ENCODE assay signal across 17 cellular contexts in genomic region chr1:116912846-116913245, GRCh38. TPM values are rescaled to one million over a fixed set of nuclear protein-coding genes. Genes with fewer than 3 reads are reported as not detected.
"Had no signal": no experiment of that assay in that cellular context is flagged by ENCODE, and none has a peak within 500 bp of the region (broad histone marks: within the 10 kb centered on the region; RNA-seq: fewer than 3 reads in every experiment).

No MANE protein-coding gene starts in this region.

- H3K27ac ChIP-seq: brain microvascular endothelial cell had no signal

- DNase-seq: activated B cell treated with CpG ODN at 0.5 μM for 24 hours; activated CD4-positive, alpha-beta T cell treated with anti-CD3 and anti-CD28 coated beads, Interleukin-2, amount 10 ng/mL, durations not matched to agents 24 days and 14 days; activated CD8-positive, alpha-beta memory T cell treated with anti-CD3 and anti-CD28 coated beads, Interleukin-2, amount 50 U/mL, for 48 hours; activated gamma-delta T cell; activated T-cell treated with anti-CD3 and anti-CD28 coated beads, Interleukin-2, amount 50 U/mL, for 72 hours; amygdala; brain microvascular endothelial cell; effector CD8-positive, alpha-beta T cell; foreskin melanocyte; immature natural killer cell; left colon; mucosa of descending colon; natural killer cell; nucleus accumbens; stimulated activated CD4-positive, alpha-beta T cell treated with anti-CD3 and anti-CD28 coated beads, Interleukin-12 subunit alpha, Interleukin-12 subunit beta, amount 100 ng/mL, for 4 hours; stimulated activated CD4-positive, alpha-beta T cell treated with anti-CD3 and anti-CD28 coated beads, Interleukin-2, amount 100 ng/mL, for 24 hours; stomach had no signal

- H3K36me3 ChIP-seq: brain microvascular endothelial cell, stomach had no signal

- H3K4me3 ChIP-seq: mucosa of descending colon, stomach had no signal

- H3K27me3 ChIP-seq: brain microvascular endothelial cell had no signal

- H3K9me3 ChIP-seq: mucosa of descending colon, stomach had no signal

- ATAC-seq: activated T-cell treated with anti-CD3 and anti-CD28 coated beads, Interleukin-2, amount 50 U/mL, for 72 hours; left colon; mucosa of descending colon; natural killer cell had no signal

RNA-seq across cellular contexts. Expression of gene PTGFRN, which starts 3.1 kb away (rescaled TPM):
- total RNA-seq: activated B cell treated with CpG ODN at 0.5 μM for 24 hours had no signal
